Comparison of ENCODE assay signal across 8 cellular contexts in genomic region chr6:4357660-4358152, GRCh38.
A peak's percentile ranks its signal among the peaks of the same experiment; 100 is the strongest.
DNase-seq lines count a peak whose midpoint lies in the region; ATAC-seq, FAIRE-seq and TF ChIP-seq lines count a peak whose summit lies in the region.
"Not testable (repeated sequence)": the region's sequence is repeated elsewhere in the genome, so short reads cannot be mapped to it uniquely, and the experiment has no call there.

No MANE protein-coding gene starts in this region.

- H3K36me3 ChIP-seq in IMR-90 (ENCODE audit: control insufficient read depth, insufficient read depth, low read length); astrocyte (ENCODE audit: insufficient read depth, low read length); heart left ventricle; mesendoderm (ENCODE audit: control insufficient read depth, insufficient read depth, low read length); sigmoid colon; upper lobe of right lung: not testable (repeated sequence)

- CTCF ChIA-PET in IMR-90 (lab: Yijun Ruan, JAX): not testable (repeated sequence)

- H3K18ac ChIP-seq in IMR-90 (ENCODE audit: low read depth, low read length); mesendoderm (ENCODE audit: low read length): not testable (repeated sequence)

- TF ChIP-seq POLR2A in IMR-90 (IDR thresholded peaks at IDR 0.05; ENCODE audit: low read depth, low read length); heart left ventricle (IDR thresholded peaks at IDR 0.05); sigmoid colon (IDR thresholded peaks at IDR 0.05): not testable (repeated sequence)

- dilution Hi-C loops in IMR-90 (cut with HindIII; ENCODE audit: low sequenced_read_pairs, unreplicated experiment): not testable (repeated sequence)

- peak overlapping the region; percentile 24 for H2BK5ac ChIP-seq in IMR-90 (ENCODE audit: low read depth, low read length, poor library complexity, severe bottlenecking)
- not testable (repeated sequence) for H2BK5ac ChIP-seq in mesendoderm (ENCODE audit: low read length)

- DNase-seq in IMR-90; astrocyte (ENCODE audit: low read depth); heart left ventricle; sigmoid colon; upper lobe of right lung: not testable (repeated sequence)
- DNase-seq in epithelial cell of prostate (ENCODE audit: low read depth, low spot score) (peak; percentile 64), mesendoderm (peak; percentile 17)

- H3K4me3 Mint-ChIP-seq in astrocyte (ENCODE audit: unreplicated experiment): not testable (repeated sequence)

- not testable (repeated sequence) for H3K9me3 Mint-ChIP-seq in astrocyte (ENCODE audit: unreplicated experiment)

- BruUV-seq in IMR-90 (replicated peaks; lab: Mats Ljungman, UMichigan): not testable (repeated sequence)

- H3K27me3 ChIP-seq in IMR-90 (ENCODE audit: control insufficient read depth, insufficient read depth, low read length); astrocyte (ENCODE audit: insufficient read depth, low read length); heart left ventricle; mesendoderm (ENCODE audit: insufficient read depth, low read length, poor library complexity); sigmoid colon; upper lobe of right lung: not testable (repeated sequence)

- peak overlapping the region; percentile 1; the same call in 1 of the 2 replicates for H3K14ac ChIP-seq in IMR-90 (replicated peaks; ENCODE audit: low read depth, low read length)

- peak overlapping the region; percentile 11 to 24; a peak in 1 of 4 replicates for H4K8ac ChIP-seq in IMR-90 (ENCODE audit: low read depth in 2 of 2, low read length in 2 of 2)
- not testable (repeated sequence) for H4K8ac ChIP-seq in mesendoderm (ENCODE audit: low read depth, low read length)

- H4K5ac ChIP-seq in IMR-90 (ENCODE audit: low read depth, low read length); mesendoderm (ENCODE audit: low read length): not testable (repeated sequence)

- H3K36me3 Mint-ChIP-seq in astrocyte (ENCODE audit: low read depth, unreplicated experiment): not testable (repeated sequence)

- H3K9me1 ChIP-seq in IMR-90 (ENCODE audit: insufficient read depth, low read length): peaks cover 25% of the 10 kb centered on the region

- POLR2A ChIA-PET in IMR-90 (lab: Charles Lee; ENCODE audit: unreplicated experiment): not testable (repeated sequence)

- H3K9me3 ChIP-seq in IMR-90 (ENCODE audit: control insufficient read depth, insufficient read depth, low read length); astrocyte (ENCODE audit: insufficient read depth, low read depth, low read length); heart left ventricle; sigmoid colon; upper lobe of right lung: not testable (repeated sequence)

- intact Hi-C loops in IMR-90 (cut with micrococcal nuclease): loop anchor here (5.0 to 10.0 kb wide), 3 partner anchors 223 to 585 kb away; partner anchors contain the start of gene ECI2
- intact Hi-C loops in heart left ventricle (cut with DNase I): loop anchor here in 5 of 10 donors (5.0 to 10.0 kb wide), 6 partner anchors 45 to 420 kb away; partner anchors contain the start of gene CDYL (in 3 of the 5)
- intact Hi-C loops in sigmoid colon (cut with DNase I): loop anchor here (10.0 kb wide), 1 partner anchor 257 kb away; no protein-coding TSS in a partner anchor
- intact Hi-C loops in upper lobe of right lung (cut with DNase I): not testable (repeated sequence)

- H2AK5ac ChIP-seq in IMR-90 (ENCODE audit: low read depth, low read length): peak overlapping the region; percentile 97
- H2AK5ac ChIP-seq in mesendoderm (ENCODE audit: low read length): not testable (repeated sequence)

- not testable (repeated sequence) for TF ChIP-seq EP300 in sigmoid colon (IDR thresholded peaks at IDR 0.05)

- not testable (repeated sequence) for H3K27me3 Mint-ChIP-seq in astrocyte (ENCODE audit: low read depth, unreplicated experiment)

- H2AK9ac ChIP-seq in IMR-90 (replicated peaks; ENCODE audit: low read depth, low read length, poor library complexity): peak overlapping the region; percentile 81

- not testable (repeated sequence) for H2AFZ ChIP-seq in IMR-90 (replicated peaks; ENCODE audit: low read length, poor library complexity); astrocyte (ENCODE audit: low read depth, low read length)

- WGBS in IMR-90 (ENCODE audit: extremely low coverage in 2 of 2, insufficient read length in 1 of 2), 2 experiments: no CpG with 5 or more reads among the region's 3 CpGs
- WGBS in heart left ventricle, 4 donors: 93 to 100% (median 95%) methylated on average over 3 of the region's 3 CpGs
- no CpG with 5 or more reads among the region's 3 CpGs for WGBS in mesendoderm (ENCODE audit: extremely low coverage, insufficient coverage, low lambda C conversion rate)
- 68 to 92% methylated on average over 3 of the region's 3 CpGs for WGBS in sigmoid colon, 2 donors

- H4K91ac ChIP-seq in IMR-90 (ENCODE audit: insufficient read depth, low read depth, low read length): peak overlapping the region; percentile 84

- H3K9ac ChIP-seq in IMR-90 (ENCODE audit: low read depth, low read length); mesendoderm (ENCODE audit: low read length): not testable (repeated sequence)
- peak overlapping the region; percentile 25 for H3K9ac ChIP-seq in astrocyte (ENCODE audit: low read length)

- H3K79me1 ChIP-seq in IMR-90 (ENCODE audit: low read depth in 1 of 2, low read length in 2 of 2); mesendoderm (ENCODE audit: low read length): not testable (repeated sequence)

- peak; percentile 17 for FAIRE-seq in astrocyte (lab: Jason Lieb, UNC)

- H3K4me1 ChIP-seq in IMR-90 (ENCODE audit: control insufficient read depth, insufficient read depth, low read length) (peaks cover 16% of the 10 kb centered on the region), astrocyte (ENCODE audit: insufficient read depth, low read length) (peaks cover 23% of the 10 kb centered on the region), heart left ventricle (peaks cover 0 to 19% (median 10%) of the 10 kb centered on the region in 12 donors), sigmoid colon (peaks cover 0 to 16% (median 15%) of the 10 kb centered on the region in 4 donors)
- H3K4me1 ChIP-seq in mesendoderm (ENCODE audit: control insufficient read depth, low read depth, low read length); upper lobe of right lung: not testable (repeated sequence)

- H3K4me1 Mint-ChIP-seq in astrocyte (ENCODE audit: low read depth, unreplicated experiment): peaks cover 27% of the 10 kb centered on the region

- not testable (repeated sequence) for ATAC-seq in IMR-90 (ENCODE audit: low read depth); heart left ventricle
- ATAC-seq in upper lobe of right lung: peak; percentile 6

- in situ Hi-C loops in IMR-90 (cut with MboI; ENCODE audit: low sequenced_read_pairs): not testable (repeated sequence)

- H3K79me2 ChIP-seq in astrocyte (ENCODE audit: insufficient read depth, low read length); mesendoderm (ENCODE audit: control insufficient read depth, insufficient read depth, low read length): not testable (repeated sequence)

- TF ChIP-seq CTCF in C4-2B (conservative IDR thresholded peaks at IDR 0.05); IMR-90 (conservative IDR thresholded peaks at IDR 0.05; ENCODE audit: low read depth, low read length); astrocyte (IDR thresholded peaks at IDR 0.05; ENCODE audit: insufficient read depth, low read depth, low read length); heart left ventricle (IDR thresholded peaks at IDR 0.05); sigmoid colon (IDR thresholded peaks at IDR 0.05); upper lobe of right lung (IDR thresholded peaks at IDR 0.05): not testable (repeated sequence)

- H3K56ac ChIP-seq in IMR-90 (ENCODE audit: extremely low read depth, insufficient read depth, low read length); mesendoderm (ENCODE audit: low read length): not testable (repeated sequence)

- H3K23ac ChIP-seq in IMR-90 (ENCODE audit: low read depth, low read length); mesendoderm (ENCODE audit: low read length): not testable (repeated sequence)

- H4K20me1 ChIP-seq in IMR-90 (ENCODE audit: insufficient read depth, low read length); astrocyte (ENCODE audit: insufficient read depth, low read length): not testable (repeated sequence)

- not testable (repeated sequence) for H3K4me2 ChIP-seq in IMR-90 (ENCODE audit: low read depth, low read length); astrocyte (ENCODE audit: low read length); mesendoderm (ENCODE audit: low read length)

- peak overlapping the region; percentile 93 for H2BK120ac ChIP-seq in IMR-90 (ENCODE audit: low read depth, low read length)
- not testable (repeated sequence) for H2BK120ac ChIP-seq in mesendoderm (ENCODE audit: low read depth, low read length)

- H3K4ac ChIP-seq in IMR-90 (ENCODE audit: low read depth, low read length): peak overlapping the region; percentile 87
- not testable (repeated sequence) for H3K4ac ChIP-seq in mesendoderm (ENCODE audit: low read depth, low read length)

- not testable (repeated sequence) for TF ChIP-seq RAD21 in IMR-90 (IDR thresholded peaks at IDR 0.05; ENCODE audit: low read length)

- H3K27ac ChIP-seq in C4-2B (peak overlapping the region; percentile 46), astrocyte (ENCODE audit: low read depth, low read length) (peak overlapping the region; percentile 32), epithelial cell of prostate (peak overlapping the region; percentile 95), heart left ventricle (peak overlapping the region in 7 of 12 donors; percentile 39 to 94 (median 68)), sigmoid colon (peak overlapping the region in 3 of 4 donors; percentile 45 to 64 (median 49))
- H3K27ac ChIP-seq in IMR-90 (ENCODE audit: insufficient read depth, low read length); mesendoderm (ENCODE audit: low read depth, low read length); upper lobe of right lung: not testable (repeated sequence)

- not testable (repeated sequence) for H3K4me3 ChIP-seq in IMR-90 (ENCODE audit: insufficient read depth, low read depth, low read length); astrocyte (ENCODE audit: insufficient read depth, low read depth, low read length); heart left ventricle; mesendoderm (ENCODE audit: low read length); sigmoid colon; upper lobe of right lung

- not testable (repeated sequence) for H3K27ac Mint-ChIP-seq in astrocyte (ENCODE audit: unreplicated experiment)

- peak overlapping the region; percentile 90 for H2BK20ac ChIP-seq in IMR-90 (ENCODE audit: low read depth, low read length)

- H2BK15ac ChIP-seq in IMR-90 (ENCODE audit: low read depth, low read length): peak overlapping the region; percentile 92; the same call in 2 of the 3 replicates
- not testable (repeated sequence) for H2BK15ac ChIP-seq in mesendoderm (replicated peaks; ENCODE audit: low read depth)
